In the genomic region with DNA sequence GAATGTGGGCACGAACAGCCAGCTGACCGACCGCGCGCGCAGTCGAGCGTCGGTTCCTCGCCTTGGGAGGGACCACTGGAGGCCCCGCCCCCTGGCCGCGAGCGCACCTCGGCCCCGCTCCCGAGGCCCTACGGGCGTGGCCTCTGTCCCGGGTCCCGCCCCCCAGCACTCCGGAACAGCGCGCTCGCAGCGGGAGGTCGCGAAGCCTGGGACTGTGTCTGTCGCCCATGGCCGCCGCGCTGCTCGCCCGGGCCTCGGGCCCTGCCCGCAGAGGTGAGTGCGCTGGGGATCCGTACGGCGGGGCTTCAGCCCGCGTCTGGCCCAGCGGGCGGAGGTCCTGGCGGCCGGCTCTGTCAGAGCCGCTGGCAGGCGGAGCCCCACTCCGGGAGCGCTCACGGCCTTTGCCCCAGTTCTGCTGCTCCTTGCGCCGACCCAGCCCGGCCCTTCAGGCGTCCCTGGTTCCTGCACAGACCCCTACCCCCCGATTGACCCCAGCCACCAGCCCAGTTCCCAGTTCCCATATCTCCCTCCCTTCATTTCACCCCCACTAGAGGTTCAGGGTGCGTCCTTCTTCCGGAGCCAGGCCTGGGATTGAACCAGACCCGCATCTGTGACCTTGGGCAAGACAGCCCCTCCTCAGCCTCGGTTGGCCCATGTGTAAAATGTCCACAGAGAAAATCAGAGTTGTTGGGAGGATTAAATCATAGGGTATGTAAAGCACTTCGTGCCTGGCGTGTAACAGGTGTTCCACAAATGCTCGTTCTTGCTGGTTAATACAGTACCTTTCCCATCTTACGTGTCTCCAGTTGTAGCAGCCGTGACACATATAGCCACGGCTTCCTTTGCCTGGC, we compare ENCODE assay signal across 1 cellular context.
TF ChIP-seq lines count a peak whose summit lies in the region.

A gene with protein sequence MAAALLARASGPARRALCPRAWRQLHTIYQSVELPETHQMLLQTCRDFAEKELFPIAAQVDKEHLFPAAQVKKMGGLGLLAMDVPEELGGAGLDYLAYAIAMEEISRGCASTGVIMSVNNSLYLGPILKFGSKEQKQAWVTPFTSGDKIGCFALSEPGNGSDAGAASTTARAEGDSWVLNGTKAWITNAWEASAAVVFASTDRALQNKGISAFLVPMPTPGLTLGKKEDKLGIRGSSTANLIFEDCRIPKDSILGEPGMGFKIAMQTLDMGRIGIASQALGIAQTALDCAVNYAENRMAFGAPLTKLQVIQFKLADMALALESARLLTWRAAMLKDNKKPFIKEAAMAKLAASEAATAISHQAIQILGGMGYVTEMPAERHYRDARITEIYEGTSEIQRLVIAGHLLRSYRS (plus strand): TSS at position 168 of the 851 bp plus-strand sequence. CDS start 60 bp downstream, at position 228.

TF ChIP-seq in HepG2, 621 proteins besides CTCF, POLR2A, EP300 and RAD21 (continued from another document and continues in another):
- TF ChIP-seq, protein P1, sequence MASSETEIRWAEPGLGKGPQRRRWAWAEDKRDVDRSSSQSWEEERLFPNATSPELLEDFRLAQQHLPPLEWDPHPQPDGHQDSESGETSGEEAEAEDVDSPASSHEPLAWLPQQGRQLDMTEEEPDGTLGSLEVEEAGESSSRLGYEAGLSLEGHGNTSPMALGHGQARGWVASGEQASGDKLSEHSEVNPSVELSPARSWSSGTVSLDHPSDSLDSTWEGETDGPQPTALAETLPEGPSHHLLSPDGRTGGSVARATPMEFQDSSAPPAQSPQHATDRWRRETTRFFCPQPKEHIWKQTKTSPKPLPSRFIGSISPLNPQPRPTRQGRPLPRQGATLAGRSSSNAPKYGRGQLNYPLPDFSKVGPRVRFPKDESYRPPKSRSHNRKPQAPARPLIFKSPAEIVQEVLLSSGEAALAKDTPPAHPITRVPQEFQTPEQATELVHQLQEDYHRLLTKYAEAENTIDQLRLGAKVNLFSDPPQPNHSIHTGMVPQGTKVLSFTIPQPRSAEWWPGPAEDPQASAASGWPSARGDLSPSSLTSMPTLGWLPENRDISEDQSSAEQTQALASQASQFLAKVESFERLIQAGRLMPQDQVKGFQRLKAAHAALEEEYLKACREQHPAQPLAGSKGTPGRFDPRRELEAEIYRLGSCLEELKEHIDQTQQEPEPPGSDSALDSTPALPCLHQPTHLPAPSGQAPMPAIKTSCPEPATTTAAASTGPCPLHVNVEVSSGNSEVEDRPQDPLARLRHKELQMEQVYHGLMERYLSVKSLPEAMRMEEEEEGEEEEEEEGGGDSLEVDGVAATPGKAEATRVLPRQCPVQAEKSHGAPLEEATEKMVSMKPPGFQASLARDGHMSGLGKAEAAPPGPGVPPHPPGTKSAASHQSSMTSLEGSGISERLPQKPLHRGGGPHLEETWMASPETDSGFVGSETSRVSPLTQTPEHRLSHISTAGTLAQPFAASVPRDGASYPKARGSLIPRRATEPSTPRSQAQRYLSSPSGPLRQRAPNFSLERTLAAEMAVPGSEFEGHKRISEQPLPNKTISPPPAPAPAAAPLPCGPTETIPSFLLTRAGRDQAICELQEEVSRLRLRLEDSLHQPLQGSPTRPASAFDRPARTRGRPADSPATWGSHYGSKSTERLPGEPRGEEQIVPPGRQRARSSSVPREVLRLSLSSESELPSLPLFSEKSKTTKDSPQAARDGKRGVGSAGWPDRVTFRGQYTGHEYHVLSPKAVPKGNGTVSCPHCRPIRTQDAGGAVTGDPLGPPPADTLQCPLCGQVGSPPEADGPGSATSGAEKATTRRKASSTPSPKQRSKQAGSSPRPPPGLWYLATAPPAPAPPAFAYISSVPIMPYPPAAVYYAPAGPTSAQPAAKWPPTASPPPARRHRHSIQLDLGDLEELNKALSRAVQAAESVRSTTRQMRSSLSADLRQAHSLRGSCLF (CRISPR knock-in tag; IDR thresholded peaks at IDR 0.05; ENCODE audit: borderline replicate concordance) = no peak
- TF ChIP-seq ZNF383 (CRISPR knock-in tag; IDR thresholded peaks at IDR 0.05; ENCODE audit: borderline replicate concordance) = no peak
- peak; percentile 65; the same call in 1 of the 2 replicates for TF ChIP-seq ETV6 (CRISPR knock-in tag; conservative IDR thresholded peaks at IDR 0.05)
- no peak for TF ChIP-seq CHD4 (IDR thresholded peaks at IDR 0.05; ENCODE audit: borderline replicate concordance, low read length)
- no peak for TF ChIP-seq TARDBP (CRISPR knock-in tag; IDR thresholded peaks at IDR 0.05)
- TF ChIP-seq, protein P2, sequence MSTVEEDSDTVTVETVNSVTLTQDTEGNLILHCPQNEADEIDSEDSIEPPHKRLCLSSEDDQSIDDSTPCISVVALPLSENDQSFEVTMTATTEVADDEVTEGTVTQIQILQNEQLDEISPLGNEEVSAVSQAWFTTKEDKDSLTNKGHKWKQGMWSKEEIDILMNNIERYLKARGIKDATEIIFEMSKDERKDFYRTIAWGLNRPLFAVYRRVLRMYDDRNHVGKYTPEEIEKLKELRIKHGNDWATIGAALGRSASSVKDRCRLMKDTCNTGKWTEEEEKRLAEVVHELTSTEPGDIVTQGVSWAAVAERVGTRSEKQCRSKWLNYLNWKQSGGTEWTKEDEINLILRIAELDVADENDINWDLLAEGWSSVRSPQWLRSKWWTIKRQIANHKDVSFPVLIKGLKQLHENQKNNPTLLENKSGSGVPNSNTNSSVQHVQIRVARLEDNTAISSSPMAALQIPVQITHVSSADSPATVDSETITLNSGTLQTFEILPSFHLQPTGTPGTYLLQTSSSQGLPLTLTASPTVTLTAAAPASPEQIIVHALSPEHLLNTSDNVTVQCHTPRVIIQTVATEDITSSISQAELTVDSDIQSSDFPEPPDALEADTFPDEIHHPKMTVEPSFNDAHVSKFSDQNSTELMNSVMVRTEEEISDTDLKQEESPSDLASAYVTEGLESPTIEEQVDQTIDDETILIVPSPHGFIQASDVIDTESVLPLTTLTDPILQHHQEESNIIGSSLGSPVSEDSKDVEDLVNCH (CRISPR knock-in tag; IDR thresholded peaks at IDR 0.05) = no peak
- TF ChIP-seq JUNB (CRISPR knock-in tag; IDR thresholded peaks at IDR 0.05; ENCODE audit: borderline replicate concordance) = no peak
- no peak for TF ChIP-seq ARNT (IDR thresholded peaks at IDR 0.05)
- TF ChIP-seq, protein P3, sequence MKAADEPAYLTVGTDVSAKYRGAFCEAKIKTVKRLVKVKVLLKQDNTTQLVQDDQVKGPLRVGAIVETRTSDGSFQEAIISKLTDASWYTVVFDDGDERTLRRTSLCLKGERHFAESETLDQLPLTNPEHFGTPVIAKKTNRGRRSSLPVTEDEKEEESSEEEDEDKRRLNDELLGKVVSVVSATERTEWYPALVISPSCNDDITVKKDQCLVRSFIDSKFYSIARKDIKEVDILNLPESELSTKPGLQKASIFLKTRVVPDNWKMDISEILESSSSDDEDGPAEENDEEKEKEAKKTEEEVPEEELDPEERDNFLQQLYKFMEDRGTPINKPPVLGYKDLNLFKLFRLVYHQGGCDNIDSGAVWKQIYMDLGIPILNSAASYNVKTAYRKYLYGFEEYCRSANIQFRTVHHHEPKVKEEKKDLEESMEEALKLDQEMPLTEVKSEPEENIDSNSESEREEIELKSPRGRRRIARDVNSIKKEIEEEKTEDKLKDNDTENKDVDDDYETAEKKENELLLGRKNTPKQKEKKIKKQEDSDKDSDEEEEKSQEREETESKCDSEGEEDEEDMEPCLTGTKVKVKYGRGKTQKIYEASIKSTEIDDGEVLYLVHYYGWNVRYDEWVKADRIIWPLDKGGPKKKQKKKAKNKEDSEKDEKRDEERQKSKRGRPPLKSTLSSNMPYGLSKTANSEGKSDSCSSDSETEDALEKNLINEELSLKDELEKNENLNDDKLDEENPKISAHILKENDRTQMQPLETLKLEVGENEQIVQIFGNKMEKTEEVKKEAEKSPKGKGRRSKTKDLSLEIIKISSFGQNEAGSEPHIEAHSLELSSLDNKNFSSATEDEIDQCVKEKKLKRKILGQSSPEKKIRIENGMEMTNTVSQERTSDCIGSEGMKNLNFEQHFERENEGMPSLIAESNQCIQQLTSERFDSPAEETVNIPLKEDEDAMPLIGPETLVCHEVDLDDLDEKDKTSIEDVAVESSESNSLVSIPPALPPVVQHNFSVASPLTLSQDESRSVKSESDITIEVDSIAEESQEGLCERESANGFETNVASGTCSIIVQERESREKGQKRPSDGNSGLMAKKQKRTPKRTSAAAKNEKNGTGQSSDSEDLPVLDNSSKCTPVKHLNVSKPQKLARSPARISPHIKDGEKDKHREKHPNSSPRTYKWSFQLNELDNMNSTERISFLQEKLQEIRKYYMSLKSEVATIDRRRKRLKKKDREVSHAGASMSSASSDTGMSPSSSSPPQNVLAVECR (CRISPR knock-in tag; IDR thresholded peaks at IDR 0.05; ENCODE audit: borderline replicate concordance) = peak; percentile 84
- TF ChIP-seq, protein P4, sequence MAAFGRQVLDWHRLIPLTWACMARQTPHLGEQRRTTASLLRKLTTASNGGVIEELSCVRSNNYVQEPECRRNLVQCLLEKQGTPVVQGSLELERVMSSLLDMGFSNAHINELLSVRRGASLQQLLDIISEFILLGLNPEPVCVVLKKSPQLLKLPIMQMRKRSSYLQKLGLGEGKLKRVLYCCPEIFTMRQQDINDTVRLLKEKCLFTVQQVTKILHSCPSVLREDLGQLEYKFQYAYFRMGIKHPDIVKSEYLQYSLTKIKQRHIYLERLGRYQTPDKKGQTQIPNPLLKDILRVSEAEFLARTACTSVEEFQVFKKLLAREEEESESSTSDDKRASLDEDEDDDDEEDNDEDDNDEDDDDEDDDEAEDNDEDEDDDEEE (CRISPR knock-in tag; IDR thresholded peaks at IDR 0.05) = no peak
- no peak for TF ChIP-seq ZNF20 (CRISPR knock-in tag; IDR thresholded peaks at IDR 0.05)
- no peak for TF ChIP-seq PAF1 (CRISPR knock-in tag; IDR thresholded peaks at IDR 0.05)
- no peak for TF ChIP-seq ZNF780A (CRISPR knock-in tag; IDR thresholded peaks at IDR 0.05)
- TF ChIP-seq TMF1 (CRISPR knock-in tag; IDR thresholded peaks at IDR 0.05; ENCODE audit: low read depth) = peak; percentile 71; the same call in 1 of the 2 replicates
- peak; percentile 78 for TF ChIP-seq ZSCAN21 (CRISPR knock-in tag; IDR thresholded peaks at IDR 0.05; ENCODE audit: borderline replicate concordance)
- TF ChIP-seq, protein P5, sequence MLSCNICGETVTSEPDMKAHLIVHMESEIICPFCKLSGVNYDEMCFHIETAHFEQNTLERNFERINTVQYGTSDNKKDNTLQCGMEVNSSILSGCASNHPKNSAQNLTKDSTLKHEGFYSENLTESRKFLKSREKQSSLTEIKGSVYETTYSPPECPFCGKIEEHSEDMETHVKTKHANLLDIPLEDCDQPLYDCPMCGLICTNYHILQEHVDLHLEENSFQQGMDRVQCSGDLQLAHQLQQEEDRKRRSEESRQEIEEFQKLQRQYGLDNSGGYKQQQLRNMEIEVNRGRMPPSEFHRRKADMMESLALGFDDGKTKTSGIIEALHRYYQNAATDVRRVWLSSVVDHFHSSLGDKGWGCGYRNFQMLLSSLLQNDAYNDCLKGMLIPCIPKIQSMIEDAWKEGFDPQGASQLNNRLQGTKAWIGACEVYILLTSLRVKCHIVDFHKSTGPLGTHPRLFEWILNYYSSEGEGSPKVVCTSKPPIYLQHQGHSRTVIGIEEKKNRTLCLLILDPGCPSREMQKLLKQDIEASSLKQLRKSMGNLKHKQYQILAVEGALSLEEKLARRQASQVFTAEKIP (CRISPR knock-in tag; IDR thresholded peaks at IDR 0.05; ENCODE audit: borderline replicate concordance) = no peak
- TF ChIP-seq ELF1 (CRISPR knock-in tag; IDR thresholded peaks at IDR 0.05) = no peak
- TF ChIP-seq ZNF468 (CRISPR knock-in tag; IDR thresholded peaks at IDR 0.05) = no peak
- no peak for TF ChIP-seq KDM1A (CRISPR knock-in tag; IDR thresholded peaks at IDR 0.05)
- TF ChIP-seq, protein P6, sequence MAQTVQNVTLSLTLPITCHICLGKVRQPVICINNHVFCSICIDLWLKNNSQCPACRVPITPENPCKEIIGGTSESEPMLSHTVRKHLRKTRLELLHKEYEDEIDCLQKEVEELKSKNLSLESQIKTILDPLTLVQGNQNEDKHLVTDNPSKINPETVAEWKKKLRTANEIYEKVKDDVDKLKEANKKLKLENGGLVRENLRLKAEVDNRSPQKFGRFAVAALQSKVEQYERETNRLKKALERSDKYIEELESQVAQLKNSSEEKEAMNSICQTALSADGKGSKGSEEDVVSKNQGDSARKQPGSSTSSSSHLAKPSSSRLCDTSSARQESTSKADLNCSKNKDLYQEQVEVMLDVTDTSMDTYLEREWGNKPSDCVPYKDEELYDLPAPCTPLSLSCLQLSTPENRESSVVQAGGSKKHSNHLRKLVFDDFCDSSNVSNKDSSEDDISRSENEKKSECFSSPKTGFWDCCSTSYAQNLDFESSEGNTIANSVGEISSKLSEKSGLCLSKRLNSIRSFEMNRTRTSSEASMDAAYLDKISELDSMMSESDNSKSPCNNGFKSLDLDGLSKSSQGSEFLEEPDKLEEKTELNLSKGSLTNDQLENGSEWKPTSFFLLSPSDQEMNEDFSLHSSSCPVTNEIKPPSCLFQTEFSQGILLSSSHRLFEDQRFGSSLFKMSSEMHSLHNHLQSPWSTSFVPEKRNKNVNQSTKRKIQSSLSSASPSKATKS (CRISPR knock-in tag; IDR thresholded peaks at IDR 0.05) = no peak
- TF ChIP-seq ZSCAN9 (CRISPR knock-in tag; IDR thresholded peaks at IDR 0.05; ENCODE audit: borderline replicate concordance) = no peak
- no peak for TF ChIP-seq TP53 (CRISPR knock-in tag; conservative IDR thresholded peaks at IDR 0.05)
- TF ChIP-seq ZNF660 (CRISPR knock-in tag; IDR thresholded peaks at IDR 0.05; ENCODE audit: borderline replicate concordance, low read depth) = no peak
- TF ChIP-seq, protein P7, sequence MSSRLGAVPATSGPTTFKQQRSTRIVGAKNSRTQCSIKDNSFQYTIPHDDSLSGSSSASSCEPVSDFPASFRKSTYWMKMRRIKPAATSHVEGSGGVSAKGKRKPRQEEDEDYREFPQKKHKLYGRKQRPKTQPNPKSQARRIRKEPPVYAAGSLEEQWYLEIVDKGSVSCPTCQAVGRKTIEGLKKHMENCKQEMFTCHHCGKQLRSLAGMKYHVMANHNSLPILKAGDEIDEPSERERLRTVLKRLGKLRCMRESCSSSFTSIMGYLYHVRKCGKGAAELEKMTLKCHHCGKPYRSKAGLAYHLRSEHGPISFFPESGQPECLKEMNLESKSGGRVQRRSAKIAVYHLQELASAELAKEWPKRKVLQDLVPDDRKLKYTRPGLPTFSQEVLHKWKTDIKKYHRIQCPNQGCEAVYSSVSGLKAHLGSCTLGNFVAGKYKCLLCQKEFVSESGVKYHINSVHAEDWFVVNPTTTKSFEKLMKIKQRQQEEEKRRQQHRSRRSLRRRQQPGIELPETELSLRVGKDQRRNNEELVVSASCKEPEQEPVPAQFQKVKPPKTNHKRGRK (CRISPR knock-in tag; IDR thresholded peaks at IDR 0.05) = no peak
- no peak for TF ChIP-seq BHLHE40 (IDR thresholded peaks at IDR 0.05; ENCODE audit: low read length)
- TF ChIP-seq ZNF430 (CRISPR knock-in tag; IDR thresholded peaks at IDR 0.05) = peak; percentile 88
- peak; percentile 55; the same call in 1 of the 2 replicates for TF ChIP-seq KMT2B (CRISPR knock-in tag; IDR thresholded peaks at IDR 0.05)
- peak; percentile 20; the same call in 1 of the 2 replicates for TF ChIP-seq IRF2 (CRISPR knock-in tag; IDR thresholded peaks at IDR 0.05)
- TF ChIP-seq, protein P8, sequence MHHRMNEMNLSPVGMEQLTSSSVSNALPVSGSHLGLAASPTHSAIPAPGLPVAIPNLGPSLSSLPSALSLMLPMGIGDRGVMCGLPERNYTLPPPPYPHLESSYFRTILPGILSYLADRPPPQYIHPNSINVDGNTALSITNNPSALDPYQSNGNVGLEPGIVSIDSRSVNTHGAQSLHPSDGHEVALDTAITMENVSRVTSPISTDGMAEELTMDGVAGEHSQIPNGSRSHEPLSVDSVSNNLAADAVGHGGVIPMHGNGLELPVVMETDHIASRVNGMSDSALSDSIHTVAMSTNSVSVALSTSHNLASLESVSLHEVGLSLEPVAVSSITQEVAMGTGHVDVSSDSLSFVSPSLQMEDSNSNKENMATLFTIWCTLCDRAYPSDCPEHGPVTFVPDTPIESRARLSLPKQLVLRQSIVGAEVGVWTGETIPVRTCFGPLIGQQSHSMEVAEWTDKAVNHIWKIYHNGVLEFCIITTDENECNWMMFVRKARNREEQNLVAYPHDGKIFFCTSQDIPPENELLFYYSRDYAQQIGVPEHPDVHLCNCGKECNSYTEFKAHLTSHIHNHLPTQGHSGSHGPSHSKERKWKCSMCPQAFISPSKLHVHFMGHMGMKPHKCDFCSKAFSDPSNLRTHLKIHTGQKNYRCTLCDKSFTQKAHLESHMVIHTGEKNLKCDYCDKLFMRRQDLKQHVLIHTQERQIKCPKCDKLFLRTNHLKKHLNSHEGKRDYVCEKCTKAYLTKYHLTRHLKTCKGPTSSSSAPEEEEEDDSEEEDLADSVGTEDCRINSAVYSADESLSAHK (CRISPR knock-in tag; IDR thresholded peaks at IDR 0.05; ENCODE audit: borderline replicate concordance) = no peak
